In genomic region chr12:50059440-50060119, GRCh38 we compare ENCODE assay signal across 6 cellular contexts.
A peak's percentile ranks its signal among the peaks of the same experiment; 100 is the strongest.
DNase-seq lines count a peak whose midpoint lies in the region; ATAC-seq and TF ChIP-seq lines count a peak whose summit lies in the region.

No MANE protein-coding gene starts in this region.

- no peak for TF ChIP-seq CTCF in choroid plexus epithelial cell (conservative IDR thresholded peaks at IDR 0.05; ENCODE audit: low read depth, low read length)

- ATAC-seq in HG03520 (IDR thresholded peaks at IDR 0.05; ENCODE audit: unreplicated experiment) (no peak), GM18498 (IDR thresholded peaks at IDR 0.05; ENCODE audit: unreplicated experiment) (no peak)

- no peak overlapping the region for H3K4me3 ChIP-seq in choroid plexus epithelial cell (ENCODE audit: low read depth, low read length)

- DNase-seq in activated gamma-delta T cell treated with Interleukin-2 at 50 U/mL for 16 hours (peak; percentile 73), activated gamma-delta T cell (lab: John Stamatoyannopoulos, UW) (no peak), choroid plexus epithelial cell (ENCODE audit: low read depth) (peak; percentile 42), NCI-H1694 (lab: John Stamatoyannopoulos, UW) (no peak)

Comparison
In these comparisons a context has a peak if more than half of its experiments do, and no peak if none do; other contexts are left out.
1. DNase-seq: peak in activated gamma-delta T cell treated with Interleukin-2 at 50 U/mL for 16 hours (single experiment) and choroid plexus epithelial cell (single experiment); none in activated gamma-delta T cell (single experiment) and NCI-H1694 (single experiment).